In genomic region chr4:6749340-6750171, GRCh38 we compare ENCODE assay signal across 1 cellular context.
TF ChIP-seq lines count a peak whose summit lies in the region.

No MANE protein-coding gene starts in this region.

TF ChIP-seq in HepG2, 621 proteins besides CTCF, POLR2A, EP300 and RAD21 (continued from another document and continues in another):
- TF ChIP-seq RBM39 (IDR thresholded peaks at IDR 0.05; ENCODE audit: low read depth, low read length, poor library complexity, severe bottlenecking) (peak; percentile 21), ZNF121 (CRISPR knock-in tag; IDR thresholded peaks at IDR 0.05) (peak; percentile 84), NONO (IDR thresholded peaks at IDR 0.05) (no peak), NONO (CRISPR knock-in tag; conservative IDR thresholded peaks at IDR 0.05) (peak; percentile 35; the same call in 1 of the 2 replicates), FOXO4 (CRISPR knock-in tag; conservative IDR thresholded peaks at IDR 0.05) (0 out of 2 replicates have a peak, but pooled peaks have one; percentile 83), HOXD1 (CRISPR knock-in tag; IDR thresholded peaks at IDR 0.05) (no peak; the same call in 1 of the 2 replicates), RBM22 (optimal IDR thresholded peaks at IDR 0.05; ENCODE audit: low read length) (no peak), TCF7 (IDR thresholded peaks at IDR 0.05; ENCODE audit: low read depth) (no peak), ZNF280B (CRISPR knock-in tag; IDR thresholded peaks at IDR 0.05; ENCODE audit: borderline replicate concordance) (no peak; the same call in 1 of the 2 replicates), ZBTB46 (CRISPR knock-in tag; IDR thresholded peaks at IDR 0.05; ENCODE audit: borderline replicate concordance) (0 out of 2 replicates have a peak, but pooled peaks have one; percentile 65), ZBTB37 (CRISPR knock-in tag; IDR thresholded peaks at IDR 0.05) (no peak), ZNF720 (CRISPR knock-in tag; IDR thresholded peaks at IDR 0.05) (no peak), ZNF318 (CRISPR knock-in tag; IDR thresholded peaks at IDR 0.05) (0 out of 2 replicates have a peak, but pooled peaks have one; percentile 85), ZNF564 (CRISPR knock-in tag; IDR thresholded peaks at IDR 0.05) (0 out of 2 replicates have a peak, but pooled peaks have one; percentile 39), ZNF83 (CRISPR knock-in tag; IDR thresholded peaks at IDR 0.05; ENCODE audit: borderline replicate concordance) (no peak), NR2F6 (IDR thresholded peaks at IDR 0.05) (peak; percentile 75), NR2F6 (CRISPR knock-in tag; IDR thresholded peaks at IDR 0.05) (peak; percentile 93), RFXANK (CRISPR knock-in tag; IDR thresholded peaks at IDR 0.05) (no peak), GPN1 (CRISPR knock-in tag; IDR thresholded peaks at IDR 0.05; ENCODE audit: borderline replicate concordance) (no peak), ZNF263 (CRISPR knock-in tag; IDR thresholded peaks at IDR 0.05) (peak; percentile 69; the same call in 1 of the 2 replicates), ZFY (CRISPR knock-in tag; IDR thresholded peaks at IDR 0.05) (peak; percentile 86), CBX5 (CRISPR knock-in tag; IDR thresholded peaks at IDR 0.05; ENCODE audit: borderline replicate concordance) (peak; percentile 79; the same call in 1 of the 2 replicates), ZNF557 (CRISPR knock-in tag; IDR thresholded peaks at IDR 0.05) (no peak), ZSCAN20 (CRISPR knock-in tag; IDR thresholded peaks at IDR 0.05; ENCODE audit: borderline replicate concordance) (no peak), HOXA7 (CRISPR knock-in tag; IDR thresholded peaks at IDR 0.05) (no peak), MTF1 (CRISPR knock-in tag; IDR thresholded peaks at IDR 0.05) (no peak), RFX1 (IDR thresholded peaks at IDR 0.05) (no peak), MYNN (CRISPR knock-in tag; IDR thresholded peaks at IDR 0.05; ENCODE audit: low read depth) (no peak), ZNF354B (CRISPR knock-in tag; IDR thresholded peaks at IDR 0.05) (no peak), ZNF614 (CRISPR knock-in tag; IDR thresholded peaks at IDR 0.05; ENCODE audit: borderline replicate concordance) (no peak), AKAP8 (CRISPR knock-in tag; IDR thresholded peaks at IDR 0.05) (peak; percentile 92), KDM4B (CRISPR knock-in tag; IDR thresholded peaks at IDR 0.05) (no peak), ZNF180 (CRISPR knock-in tag; IDR thresholded peaks at IDR 0.05; ENCODE audit: borderline replicate concordance, low read depth) (peak; percentile 42; the same call in 1 of the 2 replicates), NCOA2 (CRISPR knock-in tag; IDR thresholded peaks at IDR 0.05) (peak; percentile 70; the same call in 1 of the 2 replicates)
- TF ChIP-seq, protein P1, sequence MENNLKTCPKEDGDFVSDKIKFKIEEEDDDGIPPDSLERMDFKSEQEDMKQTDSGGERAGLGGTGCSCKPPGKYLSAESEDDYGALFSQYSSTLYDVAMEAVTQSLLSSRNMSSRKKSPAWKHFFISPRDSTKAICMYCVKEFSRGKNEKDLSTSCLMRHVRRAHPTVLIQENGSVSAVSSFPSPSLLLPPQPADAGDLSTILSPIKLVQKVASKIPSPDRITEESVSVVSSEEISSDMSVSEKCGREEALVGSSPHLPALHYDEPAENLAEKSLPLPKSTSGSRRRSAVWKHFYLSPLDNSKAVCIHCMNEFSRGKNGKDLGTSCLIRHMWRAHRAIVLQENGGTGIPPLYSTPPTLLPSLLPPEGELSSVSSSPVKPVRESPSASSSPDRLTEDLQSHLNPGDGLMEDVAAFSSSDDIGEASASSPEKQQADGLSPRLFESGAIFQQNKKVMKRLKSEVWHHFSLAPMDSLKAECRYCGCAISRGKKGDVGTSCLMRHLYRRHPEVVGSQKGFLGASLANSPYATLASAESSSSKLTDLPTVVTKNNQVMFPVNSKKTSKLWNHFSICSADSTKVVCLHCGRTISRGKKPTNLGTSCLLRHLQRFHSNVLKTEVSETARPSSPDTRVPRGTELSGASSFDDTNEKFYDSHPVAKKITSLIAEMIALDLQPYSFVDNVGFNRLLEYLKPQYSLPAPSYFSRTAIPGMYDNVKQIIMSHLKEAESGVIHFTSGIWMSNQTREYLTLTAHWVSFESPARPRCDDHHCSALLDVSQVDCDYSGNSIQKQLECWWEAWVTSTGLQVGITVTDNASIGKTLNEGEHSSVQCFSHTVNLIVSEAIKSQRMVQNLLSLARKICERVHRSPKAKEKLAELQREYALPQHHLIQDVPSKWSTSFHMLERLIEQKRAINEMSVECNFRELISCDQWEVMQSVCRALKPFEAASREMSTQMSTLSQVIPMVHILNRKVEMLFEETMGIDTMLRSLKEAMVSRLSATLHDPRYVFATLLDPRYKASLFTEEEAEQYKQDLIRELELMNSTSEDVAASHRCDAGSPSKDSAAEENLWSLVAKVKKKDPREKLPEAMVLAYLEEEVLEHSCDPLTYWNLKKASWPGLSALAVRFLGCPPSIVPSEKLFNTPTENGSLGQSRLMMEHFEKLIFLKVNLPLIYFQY (CRISPR knock-in tag; IDR thresholded peaks at IDR 0.05; ENCODE audit: borderline replicate concordance) = peak; percentile 98; the same call in 1 of the 2 replicates
- TF ChIP-seq, protein P2, sequence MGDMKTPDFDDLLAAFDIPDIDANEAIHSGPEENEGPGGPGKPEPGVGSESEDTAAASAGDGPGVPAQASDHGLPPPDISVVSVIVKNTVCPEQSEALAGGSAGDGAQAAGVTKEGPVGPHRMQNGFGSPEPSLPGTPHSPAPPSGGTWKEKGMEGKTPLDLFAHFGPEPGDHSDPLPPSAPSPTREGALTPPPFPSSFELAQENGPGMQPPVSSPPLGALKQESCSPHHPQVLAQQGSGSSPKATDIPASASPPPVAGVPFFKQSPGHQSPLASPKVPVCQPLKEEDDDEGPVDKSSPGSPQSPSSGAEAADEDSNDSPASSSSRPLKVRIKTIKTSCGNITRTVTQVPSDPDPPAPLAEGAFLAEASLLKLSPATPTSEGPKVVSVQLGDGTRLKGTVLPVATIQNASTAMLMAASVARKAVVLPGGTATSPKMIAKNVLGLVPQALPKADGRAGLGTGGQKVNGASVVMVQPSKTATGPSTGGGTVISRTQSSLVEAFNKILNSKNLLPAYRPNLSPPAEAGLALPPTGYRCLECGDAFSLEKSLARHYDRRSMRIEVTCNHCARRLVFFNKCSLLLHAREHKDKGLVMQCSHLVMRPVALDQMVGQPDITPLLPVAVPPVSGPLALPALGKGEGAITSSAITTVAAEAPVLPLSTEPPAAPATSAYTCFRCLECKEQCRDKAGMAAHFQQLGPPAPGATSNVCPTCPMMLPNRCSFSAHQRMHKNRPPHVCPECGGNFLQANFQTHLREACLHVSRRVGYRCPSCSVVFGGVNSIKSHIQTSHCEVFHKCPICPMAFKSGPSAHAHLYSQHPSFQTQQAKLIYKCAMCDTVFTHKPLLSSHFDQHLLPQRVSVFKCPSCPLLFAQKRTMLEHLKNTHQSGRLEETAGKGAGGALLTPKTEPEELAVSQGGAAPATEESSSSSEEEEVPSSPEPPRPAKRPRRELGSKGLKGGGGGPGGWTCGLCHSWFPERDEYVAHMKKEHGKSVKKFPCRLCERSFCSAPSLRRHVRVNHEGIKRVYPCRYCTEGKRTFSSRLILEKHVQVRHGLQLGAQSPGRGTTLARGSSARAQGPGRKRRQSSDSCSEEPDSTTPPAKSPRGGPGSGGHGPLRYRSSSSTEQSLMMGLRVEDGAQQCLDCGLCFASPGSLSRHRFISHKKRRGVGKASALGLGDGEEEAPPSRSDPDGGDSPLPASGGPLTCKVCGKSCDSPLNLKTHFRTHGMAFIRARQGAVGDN (CRISPR knock-in tag; IDR thresholded peaks at IDR 0.05) = peak; percentile 98
